Comparison of ENCODE assay signal across 9 cellular contexts in genomic region chr22:42438293-42438650, GRCh38. TPM values are rescaled to one million over a fixed set of nuclear protein-coding genes. Genes with fewer than 3 reads are reported as not detected.
DNase-seq lines count a peak whose midpoint lies in the region; ATAC-seq, FAIRE-seq and TF ChIP-seq lines count a peak whose summit lies in the region.
"Had no signal": no experiment of that assay in that cellular context is flagged by ENCODE, and none has a peak within 500 bp of the region (broad histone marks: within the 10 kb centered on the region; RNA-seq: fewer than 3 reads in every experiment).

No MANE protein-coding gene starts in this region.

- H2AFZ ChIP-seq in SK-N-SH (ENCODE audit: low read depth), result no peak overlapping the region

- FAIRE-seq in frontal cortex (lab: Jason Lieb, UNC), result no peak
- FAIRE-seq: endothelial cell of umbilical vein had no signal

- WGBS in SK-N-SH (ENCODE audit: low lambda C conversion rate), result 81% methylated on average over 11 of the region's 12 CpGs

- H3K27me3 ChIP-seq in left ventricle myocardium inferior (ENCODE audit: low read depth), result peaks cover 63% of the 10 kb centered on the region
- no peaks in the 10 kb centered on the region for H3K27me3 ChIP-seq in SK-N-SH (ENCODE audit: insufficient read depth)

- H3K9me3 ChIP-seq in left ventricle myocardium inferior (replicated peaks), result no peaks in the 10 kb centered on the region
- H3K9me3 ChIP-seq in SK-N-MC (ENCODE audit: low read depth, low read length), result no peaks in the 10 kb centered on the region
- H3K9me3 ChIP-seq in iPS-18c (ENCODE audit: control insufficient read depth, insufficient read depth, low read length), result no peaks in the 10 kb centered on the region
- H3K9me3 ChIP-seq in SK-N-SH, result no peaks in the 10 kb centered on the region

- peak overlapping the region; percentile 61 for H3K4me3 ChIP-seq in left ventricle myocardium inferior
- H3K4me3 ChIP-seq in SK-N-MC, result peak overlapping the region; percentile 78
- H3K4me3 ChIP-seq in iPS-18c (ENCODE audit: insufficient read depth, low read depth, low read length), result peak overlapping the region; percentile 75
- H3K4me3 ChIP-seq in SK-N-SH (ENCODE audit: low read depth in 2 of 2, low read length in 1 of 2), result no peak overlapping the region

- CTCF ChIA-PET in SK-N-SH (lab: Yijun Ruan, JAX), result interaction anchor here (0.6 to 5.2 kb wide), 10 partner anchors 8 to 347 kb away, joined by 3 to 60 read pairs (median 3); partner anchors contain the start of gene NDUFA6

- H3K9me2 ChIP-seq in SK-N-SH, result no peaks in the 10 kb centered on the region

- no peaks in the 10 kb centered on the region for H4K20me1 ChIP-seq in SK-N-SH (ENCODE audit: insufficient read depth)

- no peak for TF ChIP-seq CTCF in left ventricle myocardium inferior (IDR thresholded peaks at IDR 0.05; ENCODE audit: borderline replicate concordance)
- no peak for TF ChIP-seq CTCF in SK-N-SH (IDR thresholded peaks at IDR 0.05)

- no peak for TF ChIP-seq RAD21 in SK-N-SH (IDR thresholded peaks at IDR 0.05; ENCODE audit: low read length)

- TF ChIP-seq EP300 in SK-N-SH (IDR thresholded peaks at IDR 0.05; ENCODE audit: borderline replicate concordance in 1 of 2, low read depth in 1 of 2, low read length in 1 of 2), result no peak

- H3K4me2 ChIP-seq in SK-N-SH, result no peak overlapping the region

- POLR2A ChIA-PET in SK-N-SH (lab: Yijun Ruan, JAX), result no interaction called here

- H3K36me3 ChIP-seq in left ventricle myocardium inferior (no peaks in the 10 kb centered on the region), SK-N-MC (ENCODE audit: insufficient read depth, low read length) (no peaks in the 10 kb centered on the region), SK-N-SH (replicated peaks in 1 of 2; ENCODE audit: control insufficient read depth in 1 of 2, insufficient read depth in 2 of 2, low read length in 1 of 2) (no peaks in the 10 kb centered on the region)

- H3K9ac ChIP-seq in SK-N-MC (ENCODE audit: insufficient read length) (no peak overlapping the region), SK-N-SH (no peak overlapping the region)

- no peak for DNase-seq in left ventricle myocardium inferior
- DNase-seq in Right ventricle myocardium inferior (ENCODE audit: missing footprints), result no peak
- no peak for DNase-seq in SK-N-MC (ENCODE audit: low read depth, low spot score)
- no peak for DNase-seq in SK-N-SH
- no peak for DNase-seq in HPDE6-E6E7 (ENCODE audit: extremely low spot score)
- no peak for DNase-seq in effector CD8-positive, alpha-beta T cell (lab: John Stamatoyannopoulos, UW)
- no peak for DNase-seq in frontal cortex (ENCODE audit: low spot score in 2 of 2)

- H3K79me2 ChIP-seq in SK-N-SH (ENCODE audit: insufficient read depth), result no peaks in the 10 kb centered on the region

- intact Hi-C loops in left ventricle myocardium inferior (cut with micrococcal nuclease) (loop anchor here (10.0 kb wide), 1 partner anchor 343 kb away; the partner anchor contains the start of gene NDUFA6), Right ventricle myocardium inferior (cut with DNase I) (loop anchor here (5.0 kb wide), 1 partner anchor 346 kb away; the partner anchor contains the start of gene NDUFA6)

- ATAC-seq in Right ventricle myocardium inferior, result no peak

- H3K27ac ChIP-seq in left ventricle myocardium inferior (replicated peaks), result no peak overlapping the region
- no peak overlapping the region for H3K27ac ChIP-seq in SK-N-MC
- H3K27ac ChIP-seq in SK-N-SH (ENCODE audit: low read depth in 2 of 2, low read length in 1 of 2), result no peak overlapping the region

- H3K4me1 ChIP-seq in left ventricle myocardium inferior, result peaks cover 40% of the 10 kb centered on the region
- H3K4me1 ChIP-seq in SK-N-SH (ENCODE audit: control insufficient read depth in 1 of 2, insufficient read depth in 2 of 2, low read depth in 1 of 2, low read length in 1 of 2), result peaks cover 0 to 23% of the 10 kb centered on the region in 2 experiments; a peak in 2 of 4 replicates

- no peaks in the 10 kb centered on the region for H3F3A ChIP-seq in SK-N-SH (replicated peaks; ENCODE audit: insufficient read depth)

TF ChIP-seq in SK-N-SH, 30 proteins besides CTCF, POLR2A, EP300 and RAD21:
- no peak for TF ChIP-seq REST (IDR thresholded peaks at IDR 0.05; ENCODE audit: low read depth, low read length)
- TF ChIP-seq FOSL2 (IDR thresholded peaks at IDR 0.05; ENCODE audit: borderline replicate concordance, low read depth), result no peak
- no peak for TF ChIP-seq TEAD4 (IDR thresholded peaks at IDR 0.05; ENCODE audit: borderline replicate concordance, insufficient read depth)
- TF ChIP-seq, protein P1, sequence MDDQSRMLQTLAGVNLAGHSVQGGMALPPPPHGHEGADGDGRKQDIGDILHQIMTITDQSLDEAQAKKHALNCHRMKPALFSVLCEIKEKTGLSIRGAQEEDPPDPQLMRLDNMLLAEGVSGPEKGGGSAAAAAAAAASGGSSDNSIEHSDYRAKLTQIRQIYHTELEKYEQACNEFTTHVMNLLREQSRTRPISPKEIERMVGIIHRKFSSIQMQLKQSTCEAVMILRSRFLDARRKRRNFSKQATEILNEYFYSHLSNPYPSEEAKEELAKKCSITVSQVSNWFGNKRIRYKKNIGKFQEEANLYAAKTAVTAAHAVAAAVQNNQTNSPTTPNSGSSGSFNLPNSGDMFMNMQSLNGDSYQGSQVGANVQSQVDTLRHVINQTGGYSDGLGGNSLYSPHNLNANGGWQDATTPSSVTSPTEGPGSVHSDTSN (IDR thresholded peaks at IDR 0.05), result no peak
- TF ChIP-seq, protein P2, sequence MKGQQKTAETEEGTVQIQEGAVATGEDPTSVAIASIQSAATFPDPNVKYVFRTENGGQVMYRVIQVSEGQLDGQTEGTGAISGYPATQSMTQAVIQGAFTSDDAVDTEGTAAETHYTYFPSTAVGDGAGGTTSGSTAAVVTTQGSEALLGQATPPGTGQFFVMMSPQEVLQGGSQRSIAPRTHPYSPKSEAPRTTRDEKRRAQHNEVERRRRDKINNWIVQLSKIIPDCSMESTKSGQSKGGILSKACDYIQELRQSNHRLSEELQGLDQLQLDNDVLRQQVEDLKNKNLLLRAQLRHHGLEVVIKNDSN (IDR thresholded peaks at IDR 0.05; ENCODE audit: borderline replicate concordance, low read depth), result no peak
- no peak for TF ChIP-seq MEF2A (IDR thresholded peaks at IDR 0.05; ENCODE audit: borderline replicate concordance, low read depth)
- TF ChIP-seq GABPA (IDR thresholded peaks at IDR 0.05; ENCODE audit: low read depth), result no peak
- TF ChIP-seq RCOR1 (IDR thresholded peaks at IDR 0.05; ENCODE audit: low read length), result no peak
- TF ChIP-seq POLR2AphosphoS5 (IDR thresholded peaks at IDR 0.05; ENCODE audit: low read depth, low read length), result no peak
- TF ChIP-seq, protein P3, sequence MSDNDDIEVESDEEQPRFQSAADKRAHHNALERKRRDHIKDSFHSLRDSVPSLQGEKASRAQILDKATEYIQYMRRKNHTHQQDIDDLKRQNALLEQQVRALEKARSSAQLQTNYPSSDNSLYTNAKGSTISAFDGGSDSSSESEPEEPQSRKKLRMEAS (IDR thresholded peaks at IDR 0.05; ENCODE audit: low read depth), result no peak
- no peak for TF ChIP-seq TAF1 (IDR thresholded peaks at IDR 0.05; ENCODE audit: borderline replicate concordance, low read depth, low read length)

RNA-seq across cellular contexts. Expression of gene NFAM1, which starts 6.1 kb away (rescaled TPM):
- total RNA-seq in left ventricle myocardium inferior, result 1.2 TPM
- total RNA-seq in Right ventricle myocardium inferior, result 2.9 TPM
- 0.02 TPM in 1 of 2 replicates, not detected in the other for polyA plus RNA-seq in SK-N-SH (2012; rRNA removed)
- polyA plus RNA-seq in SK-N-SH (2012; cell fraction: cytosol; rRNA removed), result under 0.01 TPM in 2 replicates
- 0.02 TPM in 1 of 2 replicates, not detected in the other for polyA plus RNA-seq in SK-N-SH (2012; cell fraction: nucleus; rRNA removed)
- 0.82 TPM for total RNA-seq in frontal cortex
- total RNA-seq: endothelial cell of umbilical vein had no signal
- polyA plus RNA-seq: endothelial cell of umbilical vein had no signal

Comparison
In these comparisons a context has a peak if more than half of its experiments do, and no peak if none do; other contexts are left out.
1. H3K4me3 ChIP-seq: peak in left ventricle myocardium inferior (single experiment), SK-N-MC (single experiment) and iPS-18c (single experiment); none in SK-N-SH (0 of 2).